1 cellular context compared by ENCODE assay signal in the genomic region with DNA sequence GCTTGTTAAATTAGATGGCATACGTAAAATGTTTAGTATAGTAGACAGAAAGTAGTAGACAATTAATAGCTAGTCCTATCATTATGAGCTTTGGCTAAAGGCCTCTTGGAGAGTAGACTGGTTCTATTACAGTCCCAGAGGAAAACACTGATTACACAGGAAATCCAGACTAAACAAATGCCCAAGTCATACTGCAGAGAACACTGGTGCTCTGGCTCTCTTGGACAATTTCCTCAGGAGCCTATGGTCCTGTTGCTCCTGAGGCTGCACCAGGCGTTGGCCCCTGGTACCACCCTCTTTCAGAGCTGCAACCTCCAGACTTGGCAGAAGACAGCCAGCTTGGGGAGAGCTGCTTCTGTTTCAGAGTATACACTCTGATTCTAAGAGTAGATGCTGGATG.
TF ChIP-seq lines count a peak whose summit lies in the region.

No MANE protein-coding gene starts in this region.

TF ChIP-seq in endothelial cell of umbilical vein, 7 proteins besides CTCF, POLR2A, EP300 and RAD21 (continued from another document):
- TF ChIP-seq FOS (IDR thresholded peaks at IDR 0.05; ENCODE audit: borderline replicate concordance, insufficient read depth, low read length) (no peak), EZH2 (IDR thresholded peaks at IDR 0.05; ENCODE audit: borderline replicate concordance, low read depth, low read length, severe bottlenecking) (no peak), MYC (IDR thresholded peaks at IDR 0.05; ENCODE audit: low read depth, low read length) (no peak)
TF ChIP-seq in endothelial cell of umbilical vein: peak in this region for 0.
